9 cellular contexts compared by ENCODE assay signal in the genomic region with DNA sequence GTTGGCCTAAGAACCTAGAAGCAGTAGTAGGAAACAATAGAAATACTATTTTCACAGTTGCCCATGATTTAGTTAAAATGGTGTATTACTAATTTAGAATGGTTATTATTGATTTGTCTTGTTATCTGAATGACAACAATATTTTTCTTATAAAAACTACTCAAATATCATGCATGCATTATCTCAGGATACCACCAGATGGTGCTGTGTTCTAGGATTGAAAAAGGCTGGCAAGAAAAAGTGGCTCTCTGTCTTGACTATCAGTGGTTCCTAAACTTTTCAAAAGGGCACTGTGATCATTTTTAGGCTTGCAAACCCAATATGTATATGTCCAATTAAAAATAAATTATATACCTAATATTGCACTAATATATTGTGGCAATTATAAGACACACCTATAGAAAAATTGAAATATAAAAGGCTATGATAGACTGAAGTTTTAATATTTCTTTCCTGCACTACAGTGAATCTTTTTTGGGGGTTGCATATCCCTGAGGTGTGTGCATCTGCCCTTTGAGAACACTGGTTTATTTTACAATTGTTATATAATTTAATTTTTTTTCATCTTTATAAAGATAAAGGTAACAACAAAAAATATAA.
DNase-seq lines count a peak whose midpoint lies in the region; ATAC-seq and TF ChIP-seq lines count a peak whose summit lies in the region.
"Had no signal": no experiment of that assay in that cellular context is flagged by ENCODE, and none has a peak within 500 bp of the region (broad histone marks: within the 10 kb centered on the region; RNA-seq: fewer than 3 reads in every experiment).

No MANE protein-coding gene starts in this region.

- no peaks in the 10 kb centered on the region for H3K4me1 ChIP-seq in body of pancreas
- no peaks in the 10 kb centered on the region for H3K4me1 ChIP-seq in lower lobe of right lung

- TF ChIP-seq CTCF in body of pancreas (IDR thresholded peaks at IDR 0.05), result peak; percentile 44 to 84 (median 66)
- peak; percentile 78 for TF ChIP-seq CTCF in lower lobe of right lung (IDR thresholded peaks at IDR 0.05)

- H3K27ac ChIP-seq in body of pancreas (no peak overlapping the region), lower lobe of right lung (no peak overlapping the region)
- H3K27ac ChIP-seq: SK-N-MC had no signal

- H3K4me3 ChIP-seq in body of pancreas (no peak overlapping the region), lower lobe of right lung (no peak overlapping the region)
- H3K4me3 ChIP-seq: SK-N-MC had no signal

- H3K27me3 ChIP-seq in body of pancreas (no peaks in the 10 kb centered on the region), lower lobe of right lung (ENCODE audit: low read depth) (no peaks in the 10 kb centered on the region)

- H3K9me3 ChIP-seq in body of pancreas (no peaks in the 10 kb centered on the region), lower lobe of right lung (no peaks in the 10 kb centered on the region)

- intact Hi-C loops in body of pancreas (cut with DNase I) (loop anchor here (10.0 kb wide), 1 partner anchor 1265 kb away; no protein-coding TSS in a partner anchor), lower lobe of right lung (cut with DNase I) (no loop called here)

- peak; percentile 68 for ATAC-seq in GM18868 (IDR thresholded peaks at IDR 0.05; ENCODE audit: unreplicated experiment)
- ATAC-seq in body of pancreas, result no peak
- no peak for ATAC-seq in lower lobe of right lung
- ATAC-seq in HG02588 (IDR thresholded peaks at IDR 0.05; ENCODE audit: unreplicated experiment), result no peak
- ATAC-seq in GM21717 (IDR thresholded peaks at IDR 0.05; ENCODE audit: unreplicated experiment), result no peak

- DNase-seq in CMK (ENCODE audit: low read depth), result peak; percentile 8
- peak; percentile 7 for DNase-seq in NCI-H2171 (lab: John Stamatoyannopoulos, UW)
- peak in 1 of 4 donors; percentile 12 for DNase-seq in body of pancreas
- no peak for DNase-seq in lower lobe of right lung
- no peak for DNase-seq in C1 segment of cervical spinal cord (lab: John Stamatoyannopoulos, UW)

- TF ChIP-seq POLR2A in body of pancreas (IDR thresholded peaks at IDR 0.05), result no peak

- no peaks in the 10 kb centered on the region for H3K36me3 ChIP-seq in body of pancreas (replicated peaks in 1 of 2; ENCODE audit: insufficient read depth in 1 of 2, low read depth in 2 of 2)
- no peaks in the 10 kb centered on the region for H3K36me3 ChIP-seq in lower lobe of right lung

Comparison
In these comparisons a context has a peak if more than half of its experiments do, and no peak if none do; other contexts are left out.
1. DNase-seq: peak in CMK (single experiment) and NCI-H2171 (single experiment); none in lower lobe of right lung (single experiment) and C1 segment of cervical spinal cord (0 of 14).